In the genomic region with DNA sequence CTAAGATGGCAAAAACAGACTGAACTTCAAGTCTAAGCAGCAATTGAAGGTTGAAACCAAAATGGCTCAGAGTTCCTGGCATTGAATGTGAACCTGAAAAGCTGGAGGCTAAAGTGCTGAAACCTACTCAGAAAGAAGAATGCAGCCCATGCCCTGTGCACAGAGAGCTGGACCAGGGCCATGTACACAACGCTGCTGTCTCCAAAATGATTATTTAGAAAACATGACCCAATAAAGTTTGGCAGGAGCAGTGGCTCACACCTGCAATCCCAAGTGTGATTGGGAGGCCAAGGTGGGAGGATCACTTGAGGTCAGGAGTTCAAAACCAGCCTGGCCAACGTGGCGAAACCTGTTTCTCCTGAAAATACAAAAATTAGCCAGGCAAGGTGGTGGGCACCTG, we compare ENCODE assay signal across 2 cellular contexts.
TF ChIP-seq lines count a peak whose summit lies in the region.

No MANE protein-coding gene starts in this region.

TF ChIP-seq in GM12891, 5 proteins besides CTCF, POLR2A, EP300 and RAD21 (continued from another document):
- TF ChIP-seq POLR2AphosphoS5 (IDR thresholded peaks at IDR 0.05; ENCODE audit: low read depth, low read length) = no peak

TF ChIP-seq in WTC11, 78 proteins besides CTCF, POLR2A, EP300 and RAD21:
- TF ChIP-seq ZBTB43 (CRISPR knock-in tag; IDR thresholded peaks at IDR 0.05) (no peak), GABPB1 (CRISPR knock-in tag; IDR thresholded peaks at IDR 0.05) (no peak), FOXP1 (CRISPR knock-in tag; IDR thresholded peaks at IDR 0.05; ENCODE audit: borderline replicate concordance) (no peak), GTF2I (CRISPR knock-in tag; conservative IDR thresholded peaks at IDR 0.05) (no peak), USF1 (CRISPR knock-in tag; IDR thresholded peaks at IDR 0.05) (no peak), ZNF219 (CRISPR knock-in tag; IDR thresholded peaks at IDR 0.05; ENCODE audit: borderline replicate concordance) (no peak), ESRRA (CRISPR knock-in tag; IDR thresholded peaks at IDR 0.05; ENCODE audit: borderline replicate concordance) (no peak), IRF1 (CRISPR knock-in tag; IDR thresholded peaks at IDR 0.05) (no peak), AR (CRISPR knock-in tag; IDR thresholded peaks at IDR 0.05) (no peak), TCF7 (CRISPR knock-in tag; IDR thresholded peaks at IDR 0.05; ENCODE audit: low read depth) (no peak), FOXP4 (CRISPR knock-in tag; IDR thresholded peaks at IDR 0.05) (no peak), ZBTB21 (CRISPR knock-in tag; IDR thresholded peaks at IDR 0.05; ENCODE audit: borderline replicate concordance) (no peak), HMGA2 (CRISPR knock-in tag; IDR thresholded peaks at IDR 0.05) (no peak)
- TF ChIP-seq, protein P1, sequence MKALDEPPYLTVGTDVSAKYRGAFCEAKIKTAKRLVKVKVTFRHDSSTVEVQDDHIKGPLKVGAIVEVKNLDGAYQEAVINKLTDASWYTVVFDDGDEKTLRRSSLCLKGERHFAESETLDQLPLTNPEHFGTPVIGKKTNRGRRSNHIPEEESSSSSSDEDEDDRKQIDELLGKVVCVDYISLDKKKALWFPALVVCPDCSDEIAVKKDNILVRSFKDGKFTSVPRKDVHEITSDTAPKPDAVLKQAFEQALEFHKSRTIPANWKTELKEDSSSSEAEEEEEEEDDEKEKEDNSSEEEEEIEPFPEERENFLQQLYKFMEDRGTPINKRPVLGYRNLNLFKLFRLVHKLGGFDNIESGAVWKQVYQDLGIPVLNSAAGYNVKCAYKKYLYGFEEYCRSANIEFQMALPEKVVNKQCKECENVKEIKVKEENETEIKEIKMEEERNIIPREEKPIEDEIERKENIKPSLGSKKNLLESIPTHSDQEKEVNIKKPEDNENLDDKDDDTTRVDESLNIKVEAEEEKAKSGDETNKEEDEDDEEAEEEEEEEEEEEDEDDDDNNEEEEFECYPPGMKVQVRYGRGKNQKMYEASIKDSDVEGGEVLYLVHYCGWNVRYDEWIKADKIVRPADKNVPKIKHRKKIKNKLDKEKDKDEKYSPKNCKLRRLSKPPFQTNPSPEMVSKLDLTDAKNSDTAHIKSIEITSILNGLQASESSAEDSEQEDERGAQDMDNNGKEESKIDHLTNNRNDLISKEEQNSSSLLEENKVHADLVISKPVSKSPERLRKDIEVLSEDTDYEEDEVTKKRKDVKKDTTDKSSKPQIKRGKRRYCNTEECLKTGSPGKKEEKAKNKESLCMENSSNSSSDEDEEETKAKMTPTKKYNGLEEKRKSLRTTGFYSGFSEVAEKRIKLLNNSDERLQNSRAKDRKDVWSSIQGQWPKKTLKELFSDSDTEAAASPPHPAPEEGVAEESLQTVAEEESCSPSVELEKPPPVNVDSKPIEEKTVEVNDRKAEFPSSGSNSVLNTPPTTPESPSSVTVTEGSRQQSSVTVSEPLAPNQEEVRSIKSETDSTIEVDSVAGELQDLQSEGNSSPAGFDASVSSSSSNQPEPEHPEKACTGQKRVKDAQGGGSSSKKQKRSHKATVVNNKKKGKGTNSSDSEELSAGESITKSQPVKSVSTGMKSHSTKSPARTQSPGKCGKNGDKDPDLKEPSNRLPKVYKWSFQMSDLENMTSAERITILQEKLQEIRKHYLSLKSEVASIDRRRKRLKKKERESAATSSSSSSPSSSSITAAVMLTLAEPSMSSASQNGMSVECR (CRISPR knock-in tag; IDR thresholded peaks at IDR 0.05; ENCODE audit: borderline replicate concordance) = no peak
- TF ChIP-seq, protein P2, sequence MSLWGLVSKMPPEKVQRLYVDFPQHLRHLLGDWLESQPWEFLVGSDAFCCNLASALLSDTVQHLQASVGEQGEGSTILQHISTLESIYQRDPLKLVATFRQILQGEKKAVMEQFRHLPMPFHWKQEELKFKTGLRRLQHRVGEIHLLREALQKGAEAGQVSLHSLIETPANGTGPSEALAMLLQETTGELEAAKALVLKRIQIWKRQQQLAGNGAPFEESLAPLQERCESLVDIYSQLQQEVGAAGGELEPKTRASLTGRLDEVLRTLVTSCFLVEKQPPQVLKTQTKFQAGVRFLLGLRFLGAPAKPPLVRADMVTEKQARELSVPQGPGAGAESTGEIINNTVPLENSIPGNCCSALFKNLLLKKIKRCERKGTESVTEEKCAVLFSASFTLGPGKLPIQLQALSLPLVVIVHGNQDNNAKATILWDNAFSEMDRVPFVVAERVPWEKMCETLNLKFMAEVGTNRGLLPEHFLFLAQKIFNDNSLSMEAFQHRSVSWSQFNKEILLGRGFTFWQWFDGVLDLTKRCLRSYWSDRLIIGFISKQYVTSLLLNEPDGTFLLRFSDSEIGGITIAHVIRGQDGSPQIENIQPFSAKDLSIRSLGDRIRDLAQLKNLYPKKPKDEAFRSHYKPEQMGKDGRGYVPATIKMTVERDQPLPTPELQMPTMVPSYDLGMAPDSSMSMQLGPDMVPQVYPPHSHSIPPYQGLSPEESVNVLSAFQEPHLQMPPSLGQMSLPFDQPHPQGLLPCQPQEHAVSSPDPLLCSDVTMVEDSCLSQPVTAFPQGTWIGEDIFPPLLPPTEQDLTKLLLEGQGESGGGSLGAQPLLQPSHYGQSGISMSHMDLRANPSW (CRISPR knock-in tag; conservative IDR thresholded peaks at IDR 0.05; ENCODE audit: low read depth) = no peak
- TF ChIP-seq, protein P3, sequence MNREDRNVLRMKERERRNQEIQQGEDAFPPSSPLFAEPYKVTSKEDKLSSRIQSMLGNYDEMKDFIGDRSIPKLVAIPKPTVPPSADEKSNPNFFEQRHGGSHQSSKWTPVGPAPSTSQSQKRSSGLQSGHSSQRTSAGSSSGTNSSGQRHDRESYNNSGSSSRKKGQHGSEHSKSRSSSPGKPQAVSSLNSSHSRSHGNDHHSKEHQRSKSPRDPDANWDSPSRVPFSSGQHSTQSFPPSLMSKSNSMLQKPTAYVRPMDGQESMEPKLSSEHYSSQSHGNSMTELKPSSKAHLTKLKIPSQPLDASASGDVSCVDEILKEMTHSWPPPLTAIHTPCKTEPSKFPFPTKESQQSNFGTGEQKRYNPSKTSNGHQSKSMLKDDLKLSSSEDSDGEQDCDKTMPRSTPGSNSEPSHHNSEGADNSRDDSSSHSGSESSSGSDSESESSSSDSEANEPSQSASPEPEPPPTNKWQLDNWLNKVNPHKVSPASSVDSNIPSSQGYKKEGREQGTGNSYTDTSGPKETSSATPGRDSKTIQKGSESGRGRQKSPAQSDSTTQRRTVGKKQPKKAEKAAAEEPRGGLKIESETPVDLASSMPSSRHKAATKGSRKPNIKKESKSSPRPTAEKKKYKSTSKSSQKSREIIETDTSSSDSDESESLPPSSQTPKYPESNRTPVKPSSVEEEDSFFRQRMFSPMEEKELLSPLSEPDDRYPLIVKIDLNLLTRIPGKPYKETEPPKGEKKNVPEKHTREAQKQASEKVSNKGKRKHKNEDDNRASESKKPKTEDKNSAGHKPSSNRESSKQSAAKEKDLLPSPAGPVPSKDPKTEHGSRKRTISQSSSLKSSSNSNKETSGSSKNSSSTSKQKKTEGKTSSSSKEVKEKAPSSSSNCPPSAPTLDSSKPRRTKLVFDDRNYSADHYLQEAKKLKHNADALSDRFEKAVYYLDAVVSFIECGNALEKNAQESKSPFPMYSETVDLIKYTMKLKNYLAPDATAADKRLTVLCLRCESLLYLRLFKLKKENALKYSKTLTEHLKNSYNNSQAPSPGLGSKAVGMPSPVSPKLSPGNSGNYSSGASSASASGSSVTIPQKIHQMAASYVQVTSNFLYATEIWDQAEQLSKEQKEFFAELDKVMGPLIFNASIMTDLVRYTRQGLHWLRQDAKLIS (CRISPR knock-in tag; IDR thresholded peaks at IDR 0.05; ENCODE audit: borderline replicate concordance) = no peak
- TF ChIP-seq, protein P4, sequence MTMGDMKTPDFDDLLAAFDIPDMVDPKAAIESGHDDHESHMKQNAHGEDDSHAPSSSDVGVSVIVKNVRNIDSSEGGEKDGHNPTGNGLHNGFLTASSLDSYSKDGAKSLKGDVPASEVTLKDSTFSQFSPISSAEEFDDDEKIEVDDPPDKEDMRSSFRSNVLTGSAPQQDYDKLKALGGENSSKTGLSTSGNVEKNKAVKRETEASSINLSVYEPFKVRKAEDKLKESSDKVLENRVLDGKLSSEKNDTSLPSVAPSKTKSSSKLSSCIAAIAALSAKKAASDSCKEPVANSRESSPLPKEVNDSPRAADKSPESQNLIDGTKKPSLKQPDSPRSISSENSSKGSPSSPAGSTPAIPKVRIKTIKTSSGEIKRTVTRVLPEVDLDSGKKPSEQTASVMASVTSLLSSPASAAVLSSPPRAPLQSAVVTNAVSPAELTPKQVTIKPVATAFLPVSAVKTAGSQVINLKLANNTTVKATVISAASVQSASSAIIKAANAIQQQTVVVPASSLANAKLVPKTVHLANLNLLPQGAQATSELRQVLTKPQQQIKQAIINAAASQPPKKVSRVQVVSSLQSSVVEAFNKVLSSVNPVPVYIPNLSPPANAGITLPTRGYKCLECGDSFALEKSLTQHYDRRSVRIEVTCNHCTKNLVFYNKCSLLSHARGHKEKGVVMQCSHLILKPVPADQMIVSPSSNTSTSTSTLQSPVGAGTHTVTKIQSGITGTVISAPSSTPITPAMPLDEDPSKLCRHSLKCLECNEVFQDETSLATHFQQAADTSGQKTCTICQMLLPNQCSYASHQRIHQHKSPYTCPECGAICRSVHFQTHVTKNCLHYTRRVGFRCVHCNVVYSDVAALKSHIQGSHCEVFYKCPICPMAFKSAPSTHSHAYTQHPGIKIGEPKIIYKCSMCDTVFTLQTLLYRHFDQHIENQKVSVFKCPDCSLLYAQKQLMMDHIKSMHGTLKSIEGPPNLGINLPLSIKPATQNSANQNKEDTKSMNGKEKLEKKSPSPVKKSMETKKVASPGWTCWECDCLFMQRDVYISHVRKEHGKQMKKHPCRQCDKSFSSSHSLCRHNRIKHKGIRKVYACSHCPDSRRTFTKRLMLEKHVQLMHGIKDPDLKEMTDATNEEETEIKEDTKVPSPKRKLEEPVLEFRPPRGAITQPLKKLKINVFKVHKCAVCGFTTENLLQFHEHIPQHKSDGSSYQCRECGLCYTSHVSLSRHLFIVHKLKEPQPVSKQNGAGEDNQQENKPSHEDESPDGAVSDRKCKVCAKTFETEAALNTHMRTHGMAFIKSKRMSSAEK (CRISPR knock-in tag; IDR thresholded peaks at IDR 0.05; ENCODE audit: borderline replicate concordance) = no peak
